In the genomic region with DNA sequence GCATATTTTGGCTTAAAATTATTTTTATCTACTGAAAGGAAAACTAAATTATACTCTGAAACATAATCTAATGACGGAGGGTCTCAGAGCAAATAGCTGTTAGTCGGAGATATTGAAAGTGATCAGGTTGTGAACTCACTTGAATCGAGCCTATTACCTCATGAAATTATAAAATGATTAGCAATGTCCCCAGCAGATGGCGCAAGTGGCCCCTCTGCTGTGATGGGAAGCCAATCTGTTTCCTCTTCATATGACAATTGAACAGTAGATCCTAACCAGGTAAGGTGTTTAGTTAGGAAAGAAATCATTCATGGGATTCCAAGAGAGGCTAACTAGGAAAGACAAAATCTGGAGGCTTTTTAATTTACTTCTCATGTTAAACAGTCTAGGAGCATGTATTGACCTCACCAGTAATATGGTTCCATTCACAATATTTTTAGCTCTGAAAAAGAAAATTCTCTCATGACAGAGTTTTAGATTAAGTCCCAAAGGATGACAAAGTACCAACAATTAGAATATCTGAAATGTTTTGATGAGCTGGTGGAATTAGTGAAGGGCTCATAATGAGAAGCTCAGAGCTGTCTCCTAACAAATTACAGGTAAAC, we compare ENCODE assay signal across 8 cellular contexts. TPM values are rescaled to one million over a fixed set of nuclear protein-coding genes. Genes with fewer than 3 reads are reported as not detected.
DNase-seq lines count a peak whose midpoint lies in the region; ATAC-seq, FAIRE-seq and TF ChIP-seq lines count a peak whose summit lies in the region.

No MANE protein-coding gene starts in this region.

- no peak overlapping the region for H3K18ac ChIP-seq in H9 (ENCODE audit: insufficient read length, low read depth, low read length)

- no peak overlapping the region for H3K56ac ChIP-seq in H9 (ENCODE audit: insufficient read length, low read depth, low read length)

- no peak overlapping the region for H3K4me3 ChIP-seq in bronchial epithelial cell (ENCODE audit: low read depth, low read length)
- H3K4me3 ChIP-seq in kidney (ENCODE audit: low read length in 2 of 2) = no peak overlapping the region

- H4K91ac ChIP-seq in H9 (ENCODE audit: insufficient read length, low read depth, low read length) = no peak overlapping the region

- H3K4me3 Mint-ChIP-seq in H9 = no peak overlapping the region

- H3K27me3 ChIP-seq in H9 (ENCODE audit: insufficient read depth, low read length) (no peaks in the 10 kb centered on the region), bronchial epithelial cell (ENCODE audit: control insufficient read depth, insufficient read depth, low read length) (no peaks in the 10 kb centered on the region)

- no peak overlapping the region for H2BK20ac ChIP-seq in H9 (ENCODE audit: low read depth, low read length, poor library complexity, severe bottlenecking)

- no peak overlapping the region for H4K8ac ChIP-seq in H9 (replicated peaks; ENCODE audit: insufficient read length, low read depth, low read length)

- H3K9me3 ChIP-seq in H9 (ENCODE audit: control insufficient read depth, low read depth, low read length) = no peaks in the 10 kb centered on the region
- H3K9me3 ChIP-seq in kidney (ENCODE audit: control insufficient read depth in 1 of 2, low read length in 2 of 2) = no peaks in the 10 kb centered on the region

- H3K27ac ChIP-seq in H9 (ENCODE audit: insufficient read length, low read depth, low read length) = no peak overlapping the region
- H3K27ac ChIP-seq in kidney (ENCODE audit: low read depth in 2 of 2, low read length in 2 of 2) = no peak overlapping the region

- no peak overlapping the region for H2BK120ac ChIP-seq in H9 (ENCODE audit: low read depth, low read length, poor library complexity, severe bottlenecking)

- H3T11ph ChIP-seq in H9 (ENCODE audit: low read length) = no peak overlapping the region

- no peaks in the 10 kb centered on the region; a peak in 1 of 7 replicates for H3K36me3 Mint-ChIP-seq in H9 (ENCODE audit: insufficient read depth in 1 of 3, low read depth in 3 of 3)

- no peak overlapping the region for H3K23ac ChIP-seq in H9 (ENCODE audit: insufficient read length, low read depth, low read length)

- no peaks in the 10 kb centered on the region for H3K23me2 ChIP-seq in H9 (ENCODE audit: insufficient read length, low read depth, low read length, poor library complexity, severe bottlenecking)

- no peak overlapping the region for H3K4ac ChIP-seq in H9 (ENCODE audit: low read depth, low read length)

- H2AFZ ChIP-seq in H9 (ENCODE audit: low read length) = no peak overlapping the region

- H3K79me1 ChIP-seq in H9 (ENCODE audit: insufficient read depth, low read depth, low read length, poor library complexity, severe bottlenecking) = no peaks in the 10 kb centered on the region

- no peaks in the 10 kb centered on the region for H3K4me1 ChIP-seq in H9 (ENCODE audit: insufficient read depth, low read length)
- no peaks in the 10 kb centered on the region for H3K4me1 ChIP-seq in kidney (ENCODE audit: control insufficient read depth in 1 of 2, insufficient read depth in 1 of 2, low read depth in 1 of 2, low read length in 2 of 2)

- no peaks in the 10 kb centered on the region for H3K27me3 Mint-ChIP-seq in H9 (ENCODE audit: low read depth)

- H4K5ac ChIP-seq in H9 (ENCODE audit: insufficient read length, low read depth, low read length) = no peak overlapping the region

- intact Hi-C loops in kidney (cut with DNase I) = no loop called here

- no peaks in the 10 kb centered on the region for H4K20me1 ChIP-seq in H9 (ENCODE audit: control insufficient read depth, insufficient read depth, insufficient read length)

- H3K4me2 ChIP-seq in H9 (ENCODE audit: insufficient read depth, insufficient read length, low read length) = no peak overlapping the region

- no peak overlapping the region for H2BK5ac ChIP-seq in H9 (ENCODE audit: insufficient read length, low read length)

- no peak overlapping the region for H2AK5ac ChIP-seq in H9 (ENCODE audit: insufficient read length, low read length)

- H3K4me1 Mint-ChIP-seq in H9 = peaks cover 8 to 9% of the 10 kb centered on the region in 2 experiments

- FAIRE-seq in bronchial epithelial cell (lab: Jason Lieb, UNC) (no peak), kidney (lab: Jason Lieb, UNC) (peak; percentile 91)

- no peak overlapping the region for H2BK12ac ChIP-seq in H9 (ENCODE audit: insufficient read length, low read depth, low read length)

- no peaks in the 10 kb centered on the region for H3K9me3 Mint-ChIP-seq in H9

- WGBS in H9 (ENCODE audit: extremely low coverage, insufficient read length, low lambda C conversion rate) = no CpG with 5 or more reads among the region's 4 CpGs

- no peaks in the 10 kb centered on the region for H3K36me3 ChIP-seq in bronchial epithelial cell (ENCODE audit: control insufficient read depth, insufficient read depth, low read length)
- H3K36me3 ChIP-seq in kidney (ENCODE audit: control insufficient read depth in 1 of 2, insufficient read depth in 2 of 2, low read length in 2 of 2) = no peaks in the 10 kb centered on the region

- no peak for ATAC-seq in HG03432 (IDR thresholded peaks at IDR 0.05; ENCODE audit: unreplicated experiment)

- DNase-seq in CD1c-positive myeloid dendritic cell (ENCODE audit: extremely low spot score) = peak; percentile 82
- DNase-seq in H9 = peak; percentile 58
- peak; percentile 36 for DNase-seq in NCI-H226
- DNase-seq in activated CD4-positive, CD25-positive, alpha-beta regulatory T cell (lab: John Stamatoyannopoulos, UW) = peak; percentile 46 to 55 (median 51)
- peak; percentile 56 for DNase-seq in bronchial epithelial cell (ENCODE audit: low read depth)
- DNase-seq in kidney = peak; percentile 81
- peak; percentile 60 for DNase-seq in stimulated activated CD4-positive, alpha-beta T cell treated with anti-CD3 and anti-CD28 coated beads, Interleukin-1b, Interleukin-23, amount 100 ng/mL, for 48 hours

- H3K9ac ChIP-seq in H9 (ENCODE audit: extremely low read depth, insufficient read length, low read length) (no peak overlapping the region), kidney (ENCODE audit: low read length in 2 of 2) (no peak overlapping the region)

- no peak overlapping the region; a peak in 1 of 7 replicates for H3K27ac Mint-ChIP-seq in H9

- H3K14ac ChIP-seq in H9 (ENCODE audit: insufficient read depth, low read length) = no peak overlapping the region

- TF ChIP-seq CTCF in H9 (conservative IDR thresholded peaks at IDR 0.05) (peak; percentile 91), bronchial epithelial cell (IDR thresholded peaks at IDR 0.05; ENCODE audit: insufficient read depth, low read length, severe bottlenecking) (peak; percentile 61), kidney (IDR thresholded peaks at IDR 0.05; ENCODE audit: borderline replicate concordance, extremely low read depth, insufficient read depth) (peak; percentile 68)

- H3K79me2 ChIP-seq in H9 (ENCODE audit: insufficient read depth, low read length) = no peaks in the 10 kb centered on the region

- no peak overlapping the region for H2BK15ac ChIP-seq in H9 (ENCODE audit: low read depth, low read length)

RNA-seq across cellular contexts. Expression of a gene that starts 29.9 kb away (rescaled TPM):
- total RNA-seq in H9 (2021) (12.7 and 13.2 TPM in 2 replicates), bronchial epithelial cell (22.1 and 30.1 TPM in 2 replicates), kidney (71.8 TPM)
- polyA plus RNA-seq in kidney (ENCODE audit: insufficient read depth, low read depth, low replicate concordance) = 48.1 TPM

RNA-seq across cellular contexts. Expression of a gene that starts 43.3 kb away (rescaled TPM):
- total RNA-seq in H9 (2021) = 69.1 and 73.8 TPM in 2 replicates
- total RNA-seq in bronchial epithelial cell = 66.1 and 91.1 TPM in 2 replicates
- 157 TPM for total RNA-seq in kidney
- 348 TPM for polyA plus RNA-seq in kidney (ENCODE audit: insufficient read depth, low read depth, low replicate concordance)
